ENCODE assay signal across 24 cellular contexts in genomic region chr6:126516411-126516810, GRCh38.
"Had no signal": no experiment of that assay in that cellular context is flagged by ENCODE, and none has a peak within 500 bp of the region (broad histone marks: within the 10 kb centered on the region; RNA-seq: fewer than 3 reads in every experiment).

No MANE protein-coding gene starts in this region.

- H3K4me3 ChIP-seq: ovary, psoas muscle, right lobe of liver, sigmoid colon, suprapubic skin, testis, tibial artery, transverse colon, upper lobe of right lung, uterus had no signal

- H3K36me3 ChIP-seq: ovary, right lobe of liver, sigmoid colon, suprapubic skin, tibial artery, transverse colon, upper lobe of right lung, uterus had no signal

- H3K9me3 ChIP-seq: ovary, psoas muscle, right lobe of liver, sigmoid colon, testis, transverse colon, upper lobe of right lung, uterus had no signal

- H3K4me1 ChIP-seq: parathyroid adenoma, psoas muscle, sigmoid colon, suprapubic skin, testis, tibial artery, transverse colon, upper lobe of right lung, uterus had no signal

- H3K9ac ChIP-seq: parathyroid adenoma had no signal

- H3K27me3 ChIP-seq: ovary, right lobe of liver, sigmoid colon, suprapubic skin, testis, tibial artery, transverse colon, upper lobe of right lung, uterus had no signal

- H2AFZ ChIP-seq: parathyroid adenoma had no signal

- DNase-seq: naive thymus-derived CD8-positive, alpha-beta T cell; nephron progenitor cell; occipital lobe; ovary; posterior cingulate gyrus; psoas muscle; right cardiac atrium; right lobe of liver; sigmoid colon; small intestine; stimulated activated CD4-positive, alpha-beta T cell treated with anti-CD3 and anti-CD28 coated beads, Interleukin-15, amount 100 ng/mL, for 24 hours; stimulated activated CD4-positive, alpha-beta T cell treated with anti-CD3 and anti-CD28 coated beads, Interleukin-2, amount 100 ng/mL, for 24 hours; stimulated activated CD4-positive, alpha-beta T cell treated with anti-CD3 and anti-CD28 coated beads, Interleukin-2, amount 100 ng/mL, for 48 hours; stimulated activated CD4-positive, alpha-beta T cell treated with anti-CD3 and anti-CD28 coated beads, Interleukin-4, amount 100 ng/mL, for 24 hours; stimulated activated naive B cell treated with anti-CD40 and anti-IgM and Interleukin-4, amounts not matched to agents 10 μg/mL and 1 μg/mL and 100 μg/mL, for 72 hours; stimulated activated naive CD4-positive, alpha-beta T cell treated with Interleukin-2 at 50 U/mL for 16 hours; substantia nigra; testis; tibial artery; transverse colon; upper lobe of right lung; uterus had no signal

- H3K79me2 ChIP-seq: parathyroid adenoma had no signal

- H3K27ac ChIP-seq: ovary, parathyroid adenoma, psoas muscle, right lobe of liver, sigmoid colon, suprapubic skin, testis, tibial artery, transverse colon, upper lobe of right lung, uterus had no signal
